ENCODE assay signal across 8 cellular contexts in genomic region chr14:64504310-64504896, GRCh38. TPM values are rescaled to one million over a fixed set of nuclear protein-coding genes. Genes with fewer than 3 reads are reported as not detected.
A peak's percentile ranks its signal among the peaks of the same experiment; 100 is the strongest.
DNase-seq lines count a peak whose midpoint lies in the region; ATAC-seq and TF ChIP-seq lines count a peak whose summit lies in the region.

Gene ZBTB1, plus strand, starts transcription at chr14:64504770. Its CDS starts 16,735 bp downstream, at chr14:64521505.

- in situ Hi-C loops in gastrocnemius medialis (cut with MboI; ENCODE audit: low sequenced_read_pairs in 4 of 4) = no loop called here

- intact Hi-C loops in body of pancreas (cut with DNase I) = no loop called here
- intact Hi-C loops in gastrocnemius medialis (cut with DNase I; ENCODE audit: low total_unique reads) = loop anchor here (2.0 to 10.0 kb wide), 4 partner anchors 116 to 862 kb away; partner anchors contain the start of genes CHURC1, MTHFD1 and WDR89

- DNase-seq in NCI-H2107 treated with DMSO at 0.1 percent for 48 hours (lab: John Stamatoyannopoulos, UW; ENCODE audit: unreplicated experiment) (peak; percentile 84), UCSD-AML1 (lab: John Stamatoyannopoulos, UW; ENCODE audit: unreplicated experiment) (peak; percentile 82), body of pancreas (peak; percentile 80 to 87 (median 82)), gastrocnemius medialis (peak; percentile 70 to 85)

- no peaks in the 10 kb centered on the region for H3K27me3 ChIP-seq in body of pancreas
- H3K27me3 ChIP-seq in gastrocnemius medialis = no peaks in the 10 kb centered on the region

- TF ChIP-seq CTCF in body of pancreas (IDR thresholded peaks at IDR 0.05) (no peak), gastrocnemius medialis (IDR thresholded peaks at IDR 0.05 in 4 of 5, conservative IDR thresholded peaks at IDR 0.05 in 1 of 5) (no peak)

- WGBS in body of pancreas, 2 donors = 0% methylated on average over 18 to 47 of the region's 63 CpGs

- peak; percentile 16 for ATAC-seq in HG02870 (IDR thresholded peaks at IDR 0.05; ENCODE audit: unreplicated experiment)
- ATAC-seq in body of pancreas = peak; percentile 63
- ATAC-seq in gastrocnemius medialis = peak; percentile 42 to 45
- ATAC-seq in GM18858 (IDR thresholded peaks at IDR 0.05; ENCODE audit: unreplicated experiment) = no peak

- H3K27ac ChIP-seq in body of pancreas (peak within 1 kb of the TSS; percentile 99 to 100 (median 100)), gastrocnemius medialis (peak within 1 kb of the TSS; percentile 97 to 99 (median 98))

- H3K9me3 ChIP-seq in body of pancreas (no peaks in the 10 kb centered on the region), gastrocnemius medialis (no peaks in the 10 kb centered on the region)

- TF ChIP-seq POLR2A in GM10847 (IDR thresholded peaks at IDR 0.05; ENCODE audit: extremely low read depth, insufficient read length) = peak; percentile 60
- TF ChIP-seq POLR2A in body of pancreas (IDR thresholded peaks at IDR 0.05) = peak; percentile 88 to 89 (median 89)
- peak; percentile 84 to 88 for TF ChIP-seq POLR2A in gastrocnemius medialis (IDR thresholded peaks at IDR 0.05)

- H3K4me1 ChIP-seq in body of pancreas = peaks cover 57% of the 10 kb centered on the region
- peaks cover 53 to 66% of the 10 kb centered on the region in 2 donors for H3K4me1 ChIP-seq in gastrocnemius medialis

- no peaks in the 10 kb centered on the region for H3K36me3 ChIP-seq in body of pancreas (replicated peaks in 1 of 2; ENCODE audit: insufficient read depth in 1 of 2, low read depth in 2 of 2)
- H3K36me3 ChIP-seq in gastrocnemius medialis = no peaks in the 10 kb centered on the region

- H3K4me3 ChIP-seq in body of pancreas (peak within 1 kb of the TSS; percentile 36 to 59), iPS-11a (ENCODE audit: low read depth, low read length) (peak within 1 kb of the TSS; percentile 86), gastrocnemius medialis (peak within 1 kb of the TSS; percentile 75 to 94 (median 86))

RNA-seq across cellular contexts. Expression of gene ZBTB1, which starts in this region (rescaled TPM):
- total RNA-seq in body of pancreas = 10 to 100 TPM; 28.5 to 43.8 TPM
- total RNA-seq in gastrocnemius medialis = 10 to 100 TPM; 36.9 to 49.2 (median 38.0) TPM
